In the genomic region with DNA sequence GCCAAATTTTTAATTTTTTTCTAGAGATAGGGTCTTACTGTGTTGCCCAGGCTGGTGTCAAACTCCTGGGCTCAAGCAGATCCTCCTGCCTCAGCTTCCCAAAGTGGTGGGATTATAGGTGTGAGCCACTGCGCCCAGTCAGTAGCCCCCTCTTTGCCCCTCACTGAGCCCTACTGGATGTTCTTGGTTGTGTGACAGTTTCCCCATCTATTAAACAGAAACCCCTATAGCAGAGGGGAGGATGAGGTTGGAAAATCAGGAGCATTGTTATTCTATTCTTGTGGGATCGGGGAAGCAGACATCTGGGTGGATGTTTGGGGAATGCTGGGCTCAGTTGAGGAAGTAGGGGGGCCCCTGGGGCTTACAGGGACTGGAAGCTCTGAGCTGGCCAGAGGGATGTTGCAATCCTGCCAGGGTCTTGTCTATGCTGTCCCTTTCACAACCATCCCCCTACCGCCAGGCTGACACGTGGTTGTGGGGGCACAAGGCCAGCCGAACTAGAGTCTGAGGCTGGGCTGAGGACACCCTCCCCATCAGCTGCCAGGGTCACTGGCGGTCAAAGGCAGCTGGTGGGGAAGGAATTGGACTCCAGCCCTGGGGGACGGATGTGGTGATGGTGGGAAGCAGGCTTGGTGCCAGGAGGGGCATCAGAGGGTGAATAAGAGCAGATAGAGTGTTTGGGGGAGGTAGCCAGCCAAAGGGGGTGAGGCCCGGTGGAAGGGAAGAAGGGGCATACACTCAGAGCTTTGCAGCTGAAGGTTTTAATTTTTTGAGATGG, we compare ENCODE assay signal across 9 cellular contexts. TPM values are rescaled to one million over a fixed set of nuclear protein-coding genes. Genes with fewer than 3 reads are reported as not detected.
A peak's percentile ranks its signal among the peaks of the same experiment; 100 is the strongest.
DNase-seq lines count a peak whose midpoint lies in the region; ATAC-seq and TF ChIP-seq lines count a peak whose summit lies in the region.
"Had no signal": no experiment of that assay in that cellular context is flagged by ENCODE, and none has a peak within 500 bp of the region (broad histone marks: within the 10 kb centered on the region; RNA-seq: fewer than 3 reads in every experiment).

No MANE protein-coding gene starts in this region.

- ATAC-seq in left cardiac atrium (peak; percentile 74 to 86), GM21423 (IDR thresholded peaks at IDR 0.05; ENCODE audit: unreplicated experiment) (no peak)

- POLR2A ChIA-PET in activated CD4-positive, alpha-beta memory T cell treated with anti-CD3 and anti-CD28 coated beads for 36 hours (lab: Charles Lee), result no interaction called here

- H3K27me3 ChIP-seq in Peyer's patch, result no peaks in the 10 kb centered on the region

- H3K36me3 ChIP-seq in Peyer's patch, result no peaks in the 10 kb centered on the region

- no peak overlapping the region for H3K4me3 ChIP-seq in Peyer's patch

- DNase-seq in Peyer's patch (peak in 2 of 3 donors; percentile 47 to 87), left cardiac atrium (peak; percentile 84), stromal cell of bone marrow (ENCODE audit: low read depth) (peak; percentile 77), NCI-H82 treated with DMSO at 0.1 percent for 48 hours (lab: John Stamatoyannopoulos, UW; ENCODE audit: unreplicated experiment) (no peak)
- DNase-seq in activated CD4-positive, alpha-beta memory T cell treated with anti-CD3 and anti-CD28 coated beads for 36 hours, result no peak

- peaks cover 17% of the 10 kb centered on the region for H3K27me3 Mint-ChIP-seq in activated CD4-positive, alpha-beta memory T cell treated with anti-CD3 and anti-CD28 coated beads for 36 hours

- no peak overlapping the region for H3K27ac Mint-ChIP-seq in activated CD4-positive, alpha-beta memory T cell treated with anti-CD3 and anti-CD28 coated beads for 36 hours

- no peaks in the 10 kb centered on the region for H3K9me3 ChIP-seq in Peyer's patch

- no peaks in the 10 kb centered on the region for H3K9me3 Mint-ChIP-seq in activated CD4-positive, alpha-beta memory T cell treated with anti-CD3 and anti-CD28 coated beads for 36 hours

- H3K27ac ChIP-seq in Peyer's patch, result peak overlapping the region; percentile 25 to 69 (median 57)
- H3K27ac ChIP-seq: epithelial cell of prostate, VCaP had no signal

- intact Hi-C loops in left cardiac atrium (cut with DNase I), result no loop called here
- intact Hi-C loops in activated CD4-positive, alpha-beta memory T cell treated with anti-CD3 and anti-CD28 coated beads for 36 hours (cut with micrococcal nuclease), result no loop called here

- CTCF ChIA-PET in activated CD4-positive, alpha-beta memory T cell treated with anti-CD3 and anti-CD28 coated beads for 36 hours (lab: Charles Lee), result no interaction called here

- no peak overlapping the region for H3K4me3 Mint-ChIP-seq in activated CD4-positive, alpha-beta memory T cell treated with anti-CD3 and anti-CD28 coated beads for 36 hours

- peaks cover 0 to 14% (median 2%) of the 10 kb centered on the region in 4 donors for H3K4me1 ChIP-seq in Peyer's patch

- no peak for TF ChIP-seq POLR2A in Peyer's patch (IDR thresholded peaks at IDR 0.05)

- peaks cover 4% of the 10 kb centered on the region for H3K4me1 Mint-ChIP-seq in activated CD4-positive, alpha-beta memory T cell treated with anti-CD3 and anti-CD28 coated beads for 36 hours (ENCODE audit: low read depth)

- H3K36me3 Mint-ChIP-seq in activated CD4-positive, alpha-beta memory T cell treated with anti-CD3 and anti-CD28 coated beads for 36 hours, result no peaks in the 10 kb centered on the region

- TF ChIP-seq CTCF in Peyer's patch (IDR thresholded peaks at IDR 0.05), result no peak

RNA-seq across cellular contexts. Expression of a gene that starts 10.9 kb away (rescaled TPM):
- total RNA-seq in Peyer's patch (100 to 1,000 TPM in 1 of 4 donors, 10 to 100 TPM in 1, 1 to 10 TPM in 1, not detected in 1; 3.9 to 107 (median 14.2) TPM), left cardiac atrium (1 to 10 TPM; 2.7 to 4.6 TPM)
- total RNA-seq in activated CD4-positive, alpha-beta memory T cell treated with anti-CD3 and anti-CD28 coated beads for 36 hours, result 1 to 10 TPM; 1.4 to 2.2 TPM

RNA-seq across cellular contexts. Expression of a gene that starts 16.7 kb away (rescaled TPM):
- total RNA-seq in Peyer's patch, result not detected
- total RNA-seq in left cardiac atrium, result not detected
- not detected for total RNA-seq in activated CD4-positive, alpha-beta memory T cell treated with anti-CD3 and anti-CD28 coated beads for 36 hours
- total RNA-seq: HT-29 had no signal

RNA-seq across cellular contexts. Expression of a gene that starts 19.7 kb away (rescaled TPM):
- total RNA-seq in Peyer's patch, result 100 to 1,000 TPM in 1 of 4 donors, 10 to 100 TPM in 3; 24.2 to 203 (median 51.6) TPM
- total RNA-seq in left cardiac atrium, result 10 to 100 TPM; 43.5 to 67.4 TPM
- under 1 TPM; 0.44 to 0.48 TPM for total RNA-seq in activated CD4-positive, alpha-beta memory T cell treated with anti-CD3 and anti-CD28 coated beads for 36 hours

RNA-seq across cellular contexts. Expression of a gene that starts 20.5 kb away (rescaled TPM):
- 10 to 100 TPM in 2 of 4 donors, 1 to 10 TPM in 2; 4.5 to 13.8 (median 9.5) TPM for total RNA-seq in Peyer's patch
- not detected for total RNA-seq in left cardiac atrium
- total RNA-seq in activated CD4-positive, alpha-beta memory T cell treated with anti-CD3 and anti-CD28 coated beads for 36 hours, result not detected
- total RNA-seq: HT-29 had no signal

RNA-seq across cellular contexts. Expression of a gene that starts 29.9 kb away (rescaled TPM):
- total RNA-seq in Peyer's patch (100 to 1,000 TPM in 3 of 4 donors, 10 to 100 TPM in 1; 95.7 to 156 (median 125) TPM), left cardiac atrium (100 to 1,000 TPM in 1 of 2 donors, 10 to 100 TPM in 1; 90.7 to 107 TPM)
- 10 to 100 TPM; 43.9 to 45.0 TPM for total RNA-seq in activated CD4-positive, alpha-beta memory T cell treated with anti-CD3 and anti-CD28 coated beads for 36 hours

Comparison
In these comparisons a context has a peak if more than half of its experiments do, and no peak if none do; other contexts are left out.
1. DNase-seq: peak in Peyer's patch (2 of 3), left cardiac atrium (single experiment) and stromal cell of bone marrow (single experiment); none in NCI-H82 treated with DMSO at 0.1 percent for 48 hours (single experiment) and activated CD4-positive, alpha-beta memory T cell treated with anti-CD3 and anti-CD28 coated beads for 36 hours (single experiment).
2. RNA of a gene that starts 19.7 kb away (total RNA-seq): 43.5 to 67.4 TPM in left cardiac atrium and 24.2 to 203 TPM in Peyer's patch; 0.44 to 0.48 TPM in activated CD4-positive, alpha-beta memory T cell treated with anti-CD3 and anti-CD28 coated beads for 36 hours; every median in the first group is over 10 times any median in the second.